ENCODE assay signal across 8 cellular contexts in the genomic region with DNA sequence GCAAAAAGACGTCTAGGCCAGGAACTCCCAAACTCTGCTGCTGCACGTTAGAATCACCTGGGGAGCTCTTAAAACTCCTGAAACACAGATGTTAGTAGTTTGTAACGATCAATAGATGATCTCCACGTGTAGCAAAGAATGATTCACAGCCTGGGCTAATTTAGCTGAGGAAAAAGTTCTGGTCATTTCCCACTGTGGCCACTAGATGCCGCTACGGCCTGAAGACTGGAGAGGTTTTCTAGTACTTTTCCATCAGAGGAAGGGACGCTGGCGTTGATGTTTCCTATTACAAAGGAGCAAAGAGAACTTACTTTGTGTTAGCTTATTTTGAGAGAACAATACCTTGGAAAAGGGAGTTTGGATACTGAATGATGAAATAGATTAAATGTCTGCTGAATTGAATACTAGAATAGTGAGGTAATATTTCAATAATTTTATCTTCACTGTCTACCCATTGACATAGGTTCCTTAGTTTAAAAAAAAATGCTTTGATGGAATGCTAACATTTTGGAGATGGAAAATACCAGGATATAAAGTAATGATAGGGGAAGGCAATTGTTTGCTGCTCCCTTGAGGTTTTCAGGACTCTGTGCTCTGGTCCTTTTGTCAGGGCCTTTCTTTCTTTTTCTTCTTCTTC.
DNase-seq lines count a peak whose midpoint lies in the region; ATAC-seq lines count a peak whose summit lies in the region.

No MANE protein-coding gene starts in this region.

- H3K27ac Mint-ChIP-seq in activated CD8-positive, alpha-beta memory T cell treated with anti-CD3 and anti-CD28 coated beads, Interleukin-2, amount 10 ng/mL, durations not matched to agents 7 days and 5 days: no peak overlapping the region

- peak; percentile 77 for DNase-seq in D341Med (ENCODE audit: low spot score)
- peak; percentile 62 for DNase-seq in HuH-7 (ENCODE audit: low spot score)
- DNase-seq in NOMO-1 treated with dmso at 0.1 percent for 144 hours (lab: John Stamatoyannopoulos, UW; ENCODE audit: unreplicated experiment): peak; percentile 67
- DNase-seq in activated CD8-positive, alpha-beta memory T cell treated with anti-CD3 and anti-CD28 coated beads, Interleukin-2, amount 10 ng/mL, durations not matched to agents 7 days and 5 days: peak; percentile 77
- DNase-seq in epidermal melanocyte (ENCODE audit: insufficient read length, low spot score): peak; percentile 67
- DNase-seq in mucosa of gallbladder (ENCODE audit: low spot score): peak; percentile 81
- peak; percentile 66 for DNase-seq in stimulated activated CD8-positive, alpha-beta memory T cell treated with anti-CD3 and anti-CD28 coated beads, Interleukin-7, amount 100 ng/mL, for 24 hours (ENCODE audit: low read depth)

- CTCF ChIA-PET in activated CD8-positive, alpha-beta memory T cell treated with anti-CD3 and anti-CD28 coated beads, Interleukin-2, amount 10 ng/mL, durations not matched to agents 7 days and 5 days (lab: Charles Lee): interaction anchor here (0.6 to 3.2 kb wide), 27 partner anchors 9 to 840 kb away, joined by 3 to 25 read pairs (median 4); a partner anchor contains a TSS

- no peak overlapping the region for H3K4me3 Mint-ChIP-seq in activated CD8-positive, alpha-beta memory T cell treated with anti-CD3 and anti-CD28 coated beads, Interleukin-2, amount 10 ng/mL, durations not matched to agents 7 days and 5 days

- H3K9me3 Mint-ChIP-seq in activated CD8-positive, alpha-beta memory T cell treated with anti-CD3 and anti-CD28 coated beads, Interleukin-2, amount 10 ng/mL, durations not matched to agents 7 days and 5 days (ENCODE audit: low read depth): no peaks in the 10 kb centered on the region

- H3K4me1 Mint-ChIP-seq in activated CD8-positive, alpha-beta memory T cell treated with anti-CD3 and anti-CD28 coated beads, Interleukin-2, amount 10 ng/mL, durations not matched to agents 7 days and 5 days: peaks cover 4% of the 10 kb centered on the region

- ATAC-seq in GM21447 (IDR thresholded peaks at IDR 0.05; ENCODE audit: unreplicated experiment): peak; percentile 76
- peak; percentile 57 for ATAC-seq in activated CD8-positive, alpha-beta memory T cell treated with anti-CD3 and anti-CD28 coated beads, Interleukin-2, amount 10 ng/mL, durations not matched to agents 7 days and 5 days

- H3K36me3 Mint-ChIP-seq in activated CD8-positive, alpha-beta memory T cell treated with anti-CD3 and anti-CD28 coated beads, Interleukin-2, amount 10 ng/mL, durations not matched to agents 7 days and 5 days: no peaks in the 10 kb centered on the region

- peaks cover 10% of the 10 kb centered on the region for H3K27me3 Mint-ChIP-seq in activated CD8-positive, alpha-beta memory T cell treated with anti-CD3 and anti-CD28 coated beads, Interleukin-2, amount 10 ng/mL, durations not matched to agents 7 days and 5 days

Comparison
In these comparisons a context has a peak if more than half of its experiments do, and no peak if none do; other contexts are left out.
1. Peak in every context shown above with its lines: DNase-seq and ATAC-seq.